18 cellular contexts compared by ENCODE assay signal in the genomic region with DNA sequence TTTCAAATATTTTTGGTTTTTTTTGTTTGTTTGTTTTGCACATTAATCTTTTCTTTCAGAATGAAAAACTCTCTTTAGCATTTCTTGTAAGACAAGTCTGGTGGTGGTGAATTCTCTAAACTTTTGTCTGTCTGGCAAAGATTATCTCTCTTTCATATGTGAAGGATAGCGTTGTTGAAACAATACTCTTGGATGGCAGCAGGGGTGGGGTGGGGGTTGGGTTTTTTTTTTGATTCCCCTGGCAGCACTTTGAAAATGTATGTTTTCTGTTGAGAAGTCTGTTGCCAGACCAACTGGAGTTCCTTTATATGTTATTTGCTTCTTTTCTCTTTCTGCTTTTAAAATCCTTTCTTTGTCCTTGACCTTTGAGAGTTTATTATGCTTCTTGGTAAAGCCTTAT.
A peak's percentile ranks its signal among the peaks of the same experiment; 100 is the strongest.
DNase-seq lines count a peak whose midpoint lies in the region; ATAC-seq and TF ChIP-seq lines count a peak whose summit lies in the region.
"Had no signal": no experiment of that assay in that cellular context is flagged by ENCODE, and none has a peak within 500 bp of the region (broad histone marks: within the 10 kb centered on the region; RNA-seq: fewer than 3 reads in every experiment).

No MANE protein-coding gene starts in this region.

- no peak for TF ChIP-seq CTCF in natural killer cell (IDR thresholded peaks at IDR 0.05)

- no peak for ATAC-seq in activated CD8-positive, alpha-beta T cell treated with anti-CD3 and anti-CD28 coated beads, Interleukin-2, amount 10 ng/mL, durations not matched to agents 7 days and 5 days
- ATAC-seq in natural killer cell (no peak), GM19395 (IDR thresholded peaks at IDR 0.05; ENCODE audit: unreplicated experiment) (no peak)
- ATAC-seq: HepG2, pancreas had no signal

- peaks cover 23% of the 10 kb centered on the region for H3K36me3 Mint-ChIP-seq in activated CD4-positive, alpha-beta T cell treated with anti-CD3 and anti-CD28 coated beads, Interleukin-2, amount 10 ng/mL, durations not matched to agents 7 days and 5 days (ENCODE audit: low read depth)
- H3K36me3 Mint-ChIP-seq in activated CD8-positive, alpha-beta T cell treated with anti-CD3 and anti-CD28 coated beads, Interleukin-2, amount 10 ng/mL, durations not matched to agents 7 days and 5 days (ENCODE audit: low read depth) = peaks cover 29% of the 10 kb centered on the region
- H3K36me3 Mint-ChIP-seq in natural killer cell = no peaks in the 10 kb centered on the region

- peak overlapping the region; percentile 30 for H3K4me3 ChIP-seq in Jurkat, Clone E6-1 (ENCODE audit: low read length)
- H3K4me3 ChIP-seq: breast epithelium, HAP-1, pancreas, skin epidermis had no signal

- intact Hi-C loops in natural killer cell (cut with micrococcal nuclease) = loop anchor here (2.0 kb wide), 1 partner anchor 24 kb away; no protein-coding TSS in a partner anchor

- H3K9me3 Mint-ChIP-seq in activated CD4-positive, alpha-beta T cell treated with anti-CD3 and anti-CD28 coated beads, Interleukin-2, amount 10 ng/mL, durations not matched to agents 7 days and 5 days = peaks cover 21% of the 10 kb centered on the region
- peaks cover 15% of the 10 kb centered on the region for H3K9me3 Mint-ChIP-seq in activated CD8-positive, alpha-beta T cell treated with anti-CD3 and anti-CD28 coated beads, Interleukin-2, amount 10 ng/mL, durations not matched to agents 7 days and 5 days (ENCODE audit: insufficient read depth)
- H3K9me3 Mint-ChIP-seq in natural killer cell = no peaks in the 10 kb centered on the region

- CTCF ChIA-PET in activated CD4-positive, alpha-beta T cell treated with anti-CD3 and anti-CD28 coated beads, Interleukin-2, amount 10 ng/mL, durations not matched to agents 7 days and 5 days (lab: Charles Lee) = no interaction called here
- CTCF ChIA-PET in activated CD8-positive, alpha-beta T cell treated with anti-CD3 and anti-CD28 coated beads, Interleukin-2, amount 10 ng/mL, durations not matched to agents 7 days and 5 days (lab: Charles Lee) = interaction anchor here (1.2 kb wide), 1 partner anchor 38 kb away, joined by 4 read pairs; no protein-coding TSS in a partner anchor

- no peak for DNase-seq in activated CD4-positive, alpha-beta T cell treated with anti-CD3 and anti-CD28 coated beads, Interleukin-2, amount 10 ng/mL, durations not matched to agents 7 days and 5 days
- DNase-seq in activated CD4-positive, alpha-beta T cell treated with anti-CD3 and anti-CD28 coated beads for 1 hour = no peak
- DNase-seq in Jurkat, Clone E6-1 (ENCODE audit: low read depth, low spot score) = peak; percentile 62
- DNase-seq in activated CD8-positive, alpha-beta T cell treated with anti-CD3 and anti-CD28 coated beads, Interleukin-2, amount 10 ng/mL, durations not matched to agents 7 days and 5 days = no peak
- DNase-seq in natural killer cell = no peak
- DNase-seq in globus pallidus (ENCODE audit: low spot score) = no peak
- DNase-seq in NCI-H748 (lab: John Stamatoyannopoulos, UW; ENCODE audit: unreplicated experiment) = no peak
- DNase-seq: activated CD4-positive, alpha-beta T cell treated with anti-CD3 and anti-CD28 coated beads for 48 hours; activated naive CD4-positive, alpha-beta T cell; COR-L47; effector CD8-positive, alpha-beta T cell; NCI-H1092; pancreas had no signal

- H3K4me3 Mint-ChIP-seq in activated CD4-positive, alpha-beta T cell treated with anti-CD3 and anti-CD28 coated beads, Interleukin-2, amount 10 ng/mL, durations not matched to agents 7 days and 5 days = peak overlapping the region; percentile 39
- peak overlapping the region; percentile 59 for H3K4me3 Mint-ChIP-seq in activated CD8-positive, alpha-beta T cell treated with anti-CD3 and anti-CD28 coated beads, Interleukin-2, amount 10 ng/mL, durations not matched to agents 7 days and 5 days
- H3K4me3 Mint-ChIP-seq in natural killer cell = peak overlapping the region; percentile 68

- POLR2A ChIA-PET in activated CD4-positive, alpha-beta T cell treated with anti-CD3 and anti-CD28 coated beads, Interleukin-2, amount 10 ng/mL, durations not matched to agents 7 days and 5 days (lab: Charles Lee) = no interaction called here
- POLR2A ChIA-PET in activated CD8-positive, alpha-beta T cell treated with anti-CD3 and anti-CD28 coated beads, Interleukin-2, amount 10 ng/mL, durations not matched to agents 7 days and 5 days (lab: Charles Lee) = no interaction called here

- peaks cover 34% of the 10 kb centered on the region for H3K4me1 Mint-ChIP-seq in activated CD4-positive, alpha-beta T cell treated with anti-CD3 and anti-CD28 coated beads, Interleukin-2, amount 10 ng/mL, durations not matched to agents 7 days and 5 days
- H3K4me1 Mint-ChIP-seq in activated CD8-positive, alpha-beta T cell treated with anti-CD3 and anti-CD28 coated beads, Interleukin-2, amount 10 ng/mL, durations not matched to agents 7 days and 5 days (ENCODE audit: low read depth) = peaks cover 35% of the 10 kb centered on the region
- peaks cover 59 to 61% of the 10 kb centered on the region in 2 donors for H3K4me1 Mint-ChIP-seq in natural killer cell

- no peaks in the 10 kb centered on the region for H3K27me3 Mint-ChIP-seq in activated CD4-positive, alpha-beta T cell treated with anti-CD3 and anti-CD28 coated beads, Interleukin-2, amount 10 ng/mL, durations not matched to agents 7 days and 5 days
- H3K27me3 Mint-ChIP-seq in activated CD8-positive, alpha-beta T cell treated with anti-CD3 and anti-CD28 coated beads, Interleukin-2, amount 10 ng/mL, durations not matched to agents 7 days and 5 days (ENCODE audit: low read depth) = no peaks in the 10 kb centered on the region
- no peaks in the 10 kb centered on the region for H3K27me3 Mint-ChIP-seq in natural killer cell (ENCODE audit: low read depth in 2 of 2)

- H3K27ac Mint-ChIP-seq in activated CD4-positive, alpha-beta T cell treated with anti-CD3 and anti-CD28 coated beads, Interleukin-2, amount 10 ng/mL, durations not matched to agents 7 days and 5 days = peak overlapping the region; percentile 64
- H3K27ac Mint-ChIP-seq in activated CD8-positive, alpha-beta T cell treated with anti-CD3 and anti-CD28 coated beads, Interleukin-2, amount 10 ng/mL, durations not matched to agents 7 days and 5 days = peak overlapping the region; percentile 79
- H3K27ac Mint-ChIP-seq in natural killer cell = peak overlapping the region; percentile 35 to 73
